In the genomic region with DNA sequence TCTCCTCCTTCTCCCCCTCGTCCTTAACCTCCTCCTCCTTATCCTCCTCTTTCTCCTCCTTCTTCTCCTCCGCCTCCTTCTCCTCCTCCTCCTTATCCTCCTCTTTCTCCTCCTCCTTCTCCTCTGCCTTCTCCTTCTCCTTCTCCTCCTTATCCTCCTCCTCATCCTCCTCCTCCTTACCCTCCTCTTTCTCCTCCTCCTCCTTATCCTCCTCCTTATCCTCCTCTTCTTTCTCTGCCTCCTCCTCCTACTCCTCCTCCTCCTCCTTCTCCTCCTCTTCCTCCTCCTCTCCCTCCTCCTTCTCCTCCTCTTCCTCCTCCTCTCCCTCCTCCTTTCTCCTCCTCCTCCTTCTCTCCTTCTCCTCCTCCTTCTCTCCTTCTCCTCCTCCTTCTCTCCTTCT, we compare ENCODE assay signal across 31 cellular contexts.
"Had no signal": no experiment of that assay in that cellular context is flagged by ENCODE, and none has a peak within 500 bp of the region (broad histone marks: within the 10 kb centered on the region; RNA-seq: fewer than 3 reads in every experiment).

No MANE protein-coding gene starts in this region.

- H3K27ac Mint-ChIP-seq: natural killer cell treated with Interleukin-12 subunit alpha and Interleukin-12 subunit beta and Interleukin-15 and Interleukin-18, amount 100 ng/mL, for 72 hours; nephron progenitor cell; progenitor cell of endocrine pancreas; stimulated activated naive B cell treated with anti-CD40 and anti-IgM and Interleukin-4, amounts not matched to agents 10 μg/mL and 1 μg/mL and 100 μg/mL, for 72 hours; stimulated activated naive CD8-positive, alpha-beta T cell treated with anti-CD3 and anti-CD28 coated beads, Interleukin-15, Interleukin-2, amounts not matched to agents 100 ng/mL and 50 ng/mL, for 24 hours had no signal

- H3K4me1 ChIP-seq: parathyroid adenoma, psoas muscle, spleen, stomach, thyroid gland, tibial nerve, upper lobe of left lung, vagina had no signal

- DNase-seq: naive thymus-derived CD8-positive, alpha-beta T cell; nephron progenitor cell; occipital lobe; ovary; posterior cingulate gyrus; psoas muscle; right cardiac atrium; spleen; stimulated activated CD4-positive, alpha-beta T cell treated with anti-CD3 and anti-CD28 coated beads, Interleukin-12 subunit alpha, Interleukin-12 subunit beta, amount 100 ng/mL, for 4 hours; stimulated activated CD4-positive, alpha-beta T cell treated with anti-CD3 and anti-CD28 coated beads, Interleukin-1b, Interleukin-23, amount 100 ng/mL, for 48 hours; stimulated activated CD4-positive, alpha-beta T cell treated with anti-CD3 and anti-CD28 coated beads, Interleukin-4, amount 100 ng/mL, for 1 hour; stimulated activated CD4-positive, alpha-beta T cell treated with anti-CD3 and anti-CD28 coated beads, Interleukin-4, amount 100 ng/mL, for 4 hours; stimulated activated CD8-positive, alpha-beta memory T cell treated with anti-CD3 and anti-CD28 coated beads, Interleukin-4, amount 100 ng/mL, for 48 hours; stimulated activated naive B cell treated with anti-CD40 and anti-IgM and Interleukin-4, amounts not matched to agents 10 μg/mL and 1 μg/mL and 100 μg/mL, for 72 hours; stimulated activated naive CD4-positive, alpha-beta T cell treated with Interleukin-2 at 50 U/mL for 16 hours; stomach; thyroid gland; trophoblast cell; upper lobe of left lung had no signal

- H3K36me3 ChIP-seq: ovary, spleen, stomach, thoracic aorta, thyroid gland, tibial nerve, upper lobe of left lung, vagina had no signal

- H3K36me3 Mint-ChIP-seq: naive thymus-derived CD8-positive, alpha-beta T cell; natural killer cell treated with Interleukin-12 subunit alpha and Interleukin-12 subunit beta and Interleukin-15 and Interleukin-18, amount 100 ng/mL, for 72 hours had no signal

- H3K9me3 Mint-ChIP-seq: naive thymus-derived CD8-positive, alpha-beta T cell; natural killer cell treated with Interleukin-12 subunit alpha and Interleukin-12 subunit beta and Interleukin-15 and Interleukin-18, amount 100 ng/mL, for 72 hours; neural crest cell; stimulated activated naive CD8-positive, alpha-beta T cell treated with anti-CD3 and anti-CD28 coated beads, Interleukin-15, Interleukin-2, amounts not matched to agents 100 ng/mL and 50 ng/mL, for 24 hours had no signal

- FAIRE-seq: urothelium cell line had no signal

- H3K4me3 Mint-ChIP-seq: naive thymus-derived CD8-positive, alpha-beta T cell; natural killer cell treated with Interleukin-12 subunit alpha and Interleukin-12 subunit beta and Interleukin-15 and Interleukin-18, amount 100 ng/mL, for 72 hours; nephron progenitor cell; neural crest cell; stimulated activated naive B cell treated with anti-CD40 and anti-IgM and Interleukin-4, amounts not matched to agents 10 μg/mL and 1 μg/mL and 100 μg/mL, for 72 hours; stimulated activated naive CD8-positive, alpha-beta T cell treated with anti-CD3 and anti-CD28 coated beads, Interleukin-15, Interleukin-2, amounts not matched to agents 100 ng/mL and 50 ng/mL, for 24 hours had no signal

- H3K27ac ChIP-seq: ovary, parathyroid adenoma, psoas muscle, skin epidermis, spleen, stomach, thoracic aorta, thyroid gland, tibial nerve, upper lobe of left lung, vagina had no signal

- H3K4me1 Mint-ChIP-seq: stimulated activated naive B cell treated with anti-CD40 and anti-IgM and Interleukin-4, amounts not matched to agents 10 μg/mL and 1 μg/mL and 100 μg/mL, for 72 hours had no signal

- H3K9ac ChIP-seq: parathyroid adenoma had no signal

- H3K4me3 ChIP-seq: ovary, psoas muscle, skin epidermis, smooth muscle cell, spleen, stomach, thoracic aorta, thyroid gland, tibial nerve, upper lobe of left lung, vagina had no signal

- H2AFZ ChIP-seq: parathyroid adenoma had no signal

- H3K27me3 ChIP-seq: ovary, thyroid gland, tibial nerve, upper lobe of left lung, vagina had no signal

- H3K9me3 ChIP-seq: ovary, psoas muscle, spleen, stomach, thoracic aorta, thyroid gland, tibial nerve, upper lobe of left lung, vagina had no signal

- H3K79me2 ChIP-seq: parathyroid adenoma had no signal

- H3K4me2 ChIP-seq: smooth muscle cell had no signal

- ATAC-seq: natural killer cell treated with Interleukin-12 subunit alpha and Interleukin-12 subunit beta and Interleukin-15 and Interleukin-18, amount 100 ng/mL, for 72 hours; psoas muscle; right cardiac atrium; sciatic nerve had no signal
